ENCODE assay signal across 10 cellular contexts in genomic region chr9:105883847-105884246, GRCh38.
DNase-seq lines count a peak whose midpoint lies in the region; ATAC-seq and TF ChIP-seq lines count a peak whose summit lies in the region.
"Had no signal": no experiment of that assay in that cellular context is flagged by ENCODE, and none has a peak within 500 bp of the region (broad histone marks: within the 10 kb centered on the region; RNA-seq: fewer than 3 reads in every experiment).

No MANE protein-coding gene starts in this region.

- H3K9ac ChIP-seq in MM.1S (ENCODE audit: low read length): no peak overlapping the region
- H3K9ac ChIP-seq: BLaER1 had no signal

- H3K27ac ChIP-seq in MM.1S (ENCODE audit: low read length): no peak overlapping the region; the same call in 1 of the 2 replicates
- H3K27ac ChIP-seq: BLaER1 had no signal

- H3K4me3 ChIP-seq in MM.1S (ENCODE audit: low read length): no peak overlapping the region
- H3K4me3 ChIP-seq: BLaER1 had no signal

- no peaks in the 10 kb centered on the region for H3K27me3 ChIP-seq in MM.1S (replicated peaks; ENCODE audit: insufficient read depth, low read length)
- H3K27me3 ChIP-seq: BLaER1 had no signal

- H3F3A ChIP-seq in MM.1S (ENCODE audit: insufficient read depth, low read length): no peaks in the 10 kb centered on the region

- H3K4me2 ChIP-seq in MM.1S (ENCODE audit: low read depth, low read length): no peak overlapping the region
- H3K4me2 ChIP-seq: BLaER1 had no signal

- H3K79me2 ChIP-seq in MM.1S (ENCODE audit: low read length): no peaks in the 10 kb centered on the region

- DNase-seq in AML-193 (lab: John Stamatoyannopoulos, UW) (peak; percentile 45 to 62), MM.1S (peak; percentile 70), COR-L47 (lab: John Stamatoyannopoulos, UW) (no peak), NCI-H146 (lab: John Stamatoyannopoulos, UW) (no peak), NCI-H1105 (lab: John Stamatoyannopoulos, UW) (no peak)
- DNase-seq in stimulated activated CD4-positive, alpha-beta T cell treated with anti-CD3 and anti-CD28 coated beads, Interleukin-12 subunit alpha, Interleukin-12 subunit beta, amount 100 ng/mL, for 4 hours: no peak
- DNase-seq: activated gamma-delta T cell had no signal

- H2AFZ ChIP-seq in MM.1S (ENCODE audit: low read length): no peak overlapping the region

- H4K20me1 ChIP-seq in MM.1S (ENCODE audit: insufficient read depth, low read length): no peaks in the 10 kb centered on the region
- H4K20me1 ChIP-seq: BLaER1 had no signal

- peaks cover 15% of the 10 kb centered on the region for H3K4me1 ChIP-seq in MM.1S (ENCODE audit: low read length)
- H3K4me1 ChIP-seq: BLaER1 had no signal

- no peak for TF ChIP-seq CTCF in MM.1S (IDR thresholded peaks at IDR 0.05; ENCODE audit: low read length)

- H3K9me3 ChIP-seq in MM.1S (replicated peaks; ENCODE audit: insufficient read depth, low read length): no peaks in the 10 kb centered on the region
- H3K9me3 ChIP-seq: BLaER1 had no signal

- ATAC-seq in GM19023 (IDR thresholded peaks at IDR 0.05; ENCODE audit: unreplicated experiment): peak; percentile 77
- peak; percentile 98 for ATAC-seq in HG02870 (IDR thresholded peaks at IDR 0.05; ENCODE audit: unreplicated experiment)

- no peaks in the 10 kb centered on the region for H3K36me3 ChIP-seq in MM.1S (replicated peaks; ENCODE audit: insufficient read depth, low read length)
- H3K36me3 ChIP-seq: BLaER1 had no signal

- no peaks in the 10 kb centered on the region for H3K9me2 ChIP-seq in MM.1S (replicated peaks; ENCODE audit: insufficient read depth, low read length)

Comparison
In these comparisons a context has a peak if more than half of its experiments do, and no peak if none do; other contexts are left out.
1. DNase-seq: peak in AML-193 (2 of 2) and MM.1S (single experiment); none in COR-L47 (single experiment), NCI-H146 (single experiment), stimulated activated CD4-positive, alpha-beta T cell treated with anti-CD3 and anti-CD28 coated beads, Interleukin-12 subunit alpha, Interleukin-12 subunit beta, amount 100 ng/mL, for 4 hours (single experiment) and NCI-H1105 (single experiment).